In the genomic region with DNA sequence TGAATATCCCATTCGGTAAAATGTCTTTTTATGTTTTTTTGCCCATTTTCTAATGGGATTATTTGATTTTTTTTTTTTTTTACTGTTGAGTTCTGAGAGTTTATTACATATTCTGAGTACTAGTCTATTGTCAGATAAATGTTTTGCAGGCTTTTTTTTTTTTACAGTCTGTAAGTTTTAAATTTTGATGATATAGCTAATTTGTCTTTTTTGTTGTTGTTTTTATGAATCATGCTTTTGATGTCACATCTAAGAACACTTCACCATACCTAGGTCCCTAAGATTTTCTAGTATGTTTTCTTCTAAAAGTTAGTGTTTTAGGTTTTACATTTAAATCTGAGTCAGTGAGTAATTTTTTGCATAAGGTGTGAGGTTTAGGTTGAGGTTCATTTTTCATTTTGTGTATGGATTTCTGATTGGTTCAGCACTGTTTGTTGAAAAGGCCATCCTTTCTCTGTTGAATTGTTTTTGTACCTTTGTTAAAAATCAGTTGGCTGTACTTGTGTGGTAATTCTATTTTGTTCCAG, we compare ENCODE assay signal across 19 cellular contexts. TPM values are rescaled to one million over a fixed set of nuclear protein-coding genes. Genes with fewer than 3 reads are reported as not detected.
DNase-seq lines count a peak whose midpoint lies in the region; ATAC-seq, FAIRE-seq and TF ChIP-seq lines count a peak whose summit lies in the region.
"Had no signal": no experiment of that assay in that cellular context is flagged by ENCODE, and none has a peak within 500 bp of the region (broad histone marks: within the 10 kb centered on the region; RNA-seq: fewer than 3 reads in every experiment).

No MANE protein-coding gene starts in this region.

- H2BK20ac ChIP-seq in IMR-90 (ENCODE audit: low read depth, low read length): no peak overlapping the region
- H2BK20ac ChIP-seq in H1 (ENCODE audit: low read length): no peak overlapping the region

- no CpG with 5 or more reads among the region's 1 CpG for WGBS in IMR-90 (ENCODE audit: extremely low coverage in 2 of 2, insufficient read length in 1 of 2), 2 experiments
- WGBS in H1 (ENCODE audit: extremely low coverage in 1 of 2, insufficient coverage in 1 of 2, insufficient read length in 1 of 2, insufficient replicate concordance in 2 of 2, low coverage in 1 of 2, low lambda C conversion rate in 2 of 2, missing lambda C conversion rate in 1 of 2), 2 experiments: 67% methylated on average over 1 of the region's 1 CpG; no CpG with 5 or more reads in 1 of the 2 experiments
- 86 to 88% methylated on average over 1 of the region's 1 CpG for WGBS in testis, 2 donors

- H3K4ac ChIP-seq in IMR-90 (ENCODE audit: low read depth, low read length) (no peak overlapping the region), H1 (replicated peaks; ENCODE audit: insufficient read length, low read depth, low read length) (no peak overlapping the region)

- H3K56ac ChIP-seq in IMR-90 (ENCODE audit: extremely low read depth, insufficient read depth, low read length) (no peak overlapping the region), H1 (replicated peaks; ENCODE audit: insufficient read length, low read depth, low read length) (no peak overlapping the region)

- H3K4me3 ChIP-seq in IMR-90 (ENCODE audit: insufficient read depth, low read depth, low read length) (no peak overlapping the region), H1 (ENCODE audit: extremely low read depth in 1 of 4, insufficient read depth in 2 of 4, low read depth in 3 of 4, low read length in 4 of 4) (no peak overlapping the region; a peak in 1 of 8 replicates), testis (no peak overlapping the region)
- H3K4me3 ChIP-seq: Peyer's patch had no signal

- no peak overlapping the region for H3K27ac ChIP-seq in IMR-90 (ENCODE audit: insufficient read depth, low read length)
- no peak overlapping the region for H3K27ac ChIP-seq in H1 (ENCODE audit: low read depth, low read length)
- no peak overlapping the region for H3K27ac ChIP-seq in testis
- H3K27ac ChIP-seq: C4-2B, Peyer's patch had no signal

- peaks cover 2 to 5% of the 10 kb centered on the region in 2 donors for H3K9me3 Mint-ChIP-seq in activated T-cell treated with anti-CD3 and anti-CD28 coated beads, Interleukin-2, amount 50 U/mL, for 72 hours
- no peaks in the 10 kb centered on the region for H3K9me3 Mint-ChIP-seq in activated T-cell treated with anti-CD3 and anti-CD28 coated beads, Interleukin-2, amount 50 U/mL, for 4 hours
- no peaks in the 10 kb centered on the region for H3K9me3 Mint-ChIP-seq in stimulated activated effector memory CD8-positive, alpha-beta T cell treated with anti-CD3 and anti-CD28 coated beads, Interleukin-12 subunit alpha, Interleukin-12 subunit beta, amount 100 ng/mL, for 72 hours

- H3K36me3 ChIP-seq in IMR-90 (ENCODE audit: control insufficient read depth, insufficient read depth, low read length): no peaks in the 10 kb centered on the region
- H3K36me3 ChIP-seq in H1 (ENCODE audit: control insufficient read depth in 2 of 4, insufficient read depth in 4 of 4, low read length in 3 of 4): no peaks in the 10 kb centered on the region; a peak in 1 of 8 replicates
- no peaks in the 10 kb centered on the region for H3K36me3 ChIP-seq in testis (ENCODE audit: low read depth, missing control alignments)
- H3K36me3 ChIP-seq: Peyer's patch had no signal

- no peak overlapping the region for H2BK12ac ChIP-seq in H1 (ENCODE audit: low read depth, low read length)

- H3K9me3 ChIP-seq in IMR-90 (ENCODE audit: control insufficient read depth, insufficient read depth, low read length) (no peaks in the 10 kb centered on the region), H1 (ENCODE audit: insufficient read depth in 2 of 2, low read depth in 1 of 2, low read length in 1 of 2) (no peaks in the 10 kb centered on the region; a peak in 1 of 4 replicates), testis (no peaks in the 10 kb centered on the region)
- H3K9me3 ChIP-seq: Caco-2, Peyer's patch had no signal

- no peak for TF ChIP-seq RAD21 in IMR-90 (IDR thresholded peaks at IDR 0.05; ENCODE audit: low read length)
- no peak for TF ChIP-seq RAD21 in H1 (IDR thresholded peaks at IDR 0.05 in 1 of 2, conservative IDR thresholded peaks at IDR 0.05 in 1 of 2; ENCODE audit: low read depth in 2 of 2, low read length in 2 of 2)

- peak; percentile 60 for FAIRE-seq in H1 (lab: Jason Lieb, UNC)
- FAIRE-seq: A204.1, GM18507 had no signal

- CTCF ChIA-PET in IMR-90 (lab: Yijun Ruan, JAX) (no interaction called here), H1 (lab: Charles Lee; ENCODE audit: partially characterized antibody) (interaction anchor here (1.5 kb wide), 1 partner anchor 47 kb away, joined by 4 read pairs; no protein-coding TSS in a partner anchor)

- H2BK5ac ChIP-seq in IMR-90 (ENCODE audit: low read depth, low read length, poor library complexity, severe bottlenecking) (no peak overlapping the region), H1 (ENCODE audit: low read depth, low read length) (no peak overlapping the region)

- no peak for TF ChIP-seq EP300 in H1 (IDR thresholded peaks at IDR 0.05; ENCODE audit: borderline replicate concordance in 1 of 2, low read depth in 2 of 2, low read length in 2 of 2)

- TF ChIP-seq POLR2A in IMR-90 (IDR thresholded peaks at IDR 0.05; ENCODE audit: low read depth, low read length): no peak
- TF ChIP-seq POLR2A in H1 (IDR thresholded peaks at IDR 0.05; ENCODE audit: control extremely low read depth in 1 of 2, low read depth in 2 of 2, low read length in 2 of 2): no peak
- TF ChIP-seq POLR2A in testis (IDR thresholded peaks at IDR 0.05): no peak

- H4K5ac ChIP-seq in IMR-90 (ENCODE audit: low read depth, low read length): no peak overlapping the region
- H4K5ac ChIP-seq in H1 (ENCODE audit: insufficient read length, low read depth, low read length): no peak overlapping the region

- intact Hi-C loops in IMR-90 (cut with micrococcal nuclease): loop anchor here (5.0 kb wide), 1 partner anchor 38 kb away; no protein-coding TSS in a partner anchor
- intact Hi-C loops in testis (cut with DNase I; ENCODE audit: low total_unique reads): no loop called here

- peaks cover 52% of the 10 kb centered on the region for H3K4me1 Mint-ChIP-seq in activated T-cell treated with anti-CD3 and anti-CD28 coated beads, Interleukin-2, amount 50 U/mL, for 72 hours (ENCODE audit: low read depth)
- H3K4me1 Mint-ChIP-seq in activated T-cell treated with anti-CD3 and anti-CD28 coated beads, Interleukin-2, amount 50 U/mL, for 4 hours (ENCODE audit: low read depth): peaks cover 57% of the 10 kb centered on the region
- H3K4me1 Mint-ChIP-seq in stimulated activated effector memory CD8-positive, alpha-beta T cell treated with anti-CD3 and anti-CD28 coated beads, Interleukin-12 subunit alpha, Interleukin-12 subunit beta, amount 100 ng/mL, for 72 hours: peaks cover 57% of the 10 kb centered on the region

- peaks cover 2 to 6% of the 10 kb centered on the region in 2 donors for H3K36me3 Mint-ChIP-seq in activated T-cell treated with anti-CD3 and anti-CD28 coated beads, Interleukin-2, amount 50 U/mL, for 72 hours (ENCODE audit: insufficient read depth in 2 of 2)
- H3K36me3 Mint-ChIP-seq in activated T-cell treated with anti-CD3 and anti-CD28 coated beads, Interleukin-2, amount 50 U/mL, for 4 hours (ENCODE audit: insufficient read depth): peaks cover 9% of the 10 kb centered on the region
- H3K36me3 Mint-ChIP-seq in stimulated activated effector memory CD8-positive, alpha-beta T cell treated with anti-CD3 and anti-CD28 coated beads, Interleukin-12 subunit alpha, Interleukin-12 subunit beta, amount 100 ng/mL, for 72 hours: no peaks in the 10 kb centered on the region

- POLR2A ChIA-PET in IMR-90 (lab: Charles Lee; ENCODE audit: unreplicated experiment) (no interaction called here), H1 (lab: Charles Lee; ENCODE audit: partially characterized antibody) (no interaction called here)

- H4K20me1 ChIP-seq in IMR-90 (ENCODE audit: insufficient read depth, low read length): no peaks in the 10 kb centered on the region
- peaks cover 0 to 5% of the 10 kb centered on the region in 2 experiments for H4K20me1 ChIP-seq in H1 (replicated peaks in 1 of 2; ENCODE audit: control insufficient read depth in 1 of 2, insufficient read depth in 2 of 2, low read length in 2 of 2)

- H4K91ac ChIP-seq in IMR-90 (ENCODE audit: insufficient read depth, low read depth, low read length): no peak overlapping the region
- no peak overlapping the region for H4K91ac ChIP-seq in H1 (replicated peaks; ENCODE audit: insufficient read length, low read length)

- H3K27me3 ChIP-seq in IMR-90 (ENCODE audit: control insufficient read depth, insufficient read depth, low read length): no peaks in the 10 kb centered on the region
- H3K27me3 ChIP-seq in H1 (replicated peaks in 1 of 4; ENCODE audit: control insufficient read depth in 3 of 4, extremely low read depth in 1 of 4, insufficient read depth in 3 of 4, low read length in 3 of 4): no peaks in the 10 kb centered on the region
- no peaks in the 10 kb centered on the region for H3K27me3 ChIP-seq in testis
- H3K27me3 ChIP-seq: Peyer's patch had no signal

- no peak overlapping the region for H2AFZ ChIP-seq in IMR-90 (replicated peaks; ENCODE audit: low read length, poor library complexity)
- H2AFZ ChIP-seq in H1 (ENCODE audit: low read length): no peak overlapping the region

- H3K14ac ChIP-seq in IMR-90 (replicated peaks; ENCODE audit: low read depth, low read length) (no peak overlapping the region), H1 (ENCODE audit: insufficient read length) (no peak overlapping the region)

- H2BK120ac ChIP-seq in IMR-90 (ENCODE audit: low read depth, low read length) (no peak overlapping the region), H1 (replicated peaks; ENCODE audit: low read depth, low read length) (no peak overlapping the region)

- H3K79me1 ChIP-seq in IMR-90 (ENCODE audit: low read depth in 1 of 2, low read length in 2 of 2): no peaks in the 10 kb centered on the region; a peak in 1 of 4 replicates
- H3K79me1 ChIP-seq in H1 (ENCODE audit: low read depth, low read length): no peaks in the 10 kb centered on the region

- H4K8ac ChIP-seq in IMR-90 (ENCODE audit: low read depth in 2 of 2, low read length in 2 of 2) (no peak overlapping the region), H1 (ENCODE audit: extremely low read depth, insufficient read depth, low read length) (no peak overlapping the region)

- no TSS peak for BruUV-seq in IMR-90 (replicated peaks; lab: Mats Ljungman, UMichigan)

- peaks cover 24 to 100% of the 10 kb centered on the region in 2 experiments for H3K79me2 ChIP-seq in H1 (ENCODE audit: control insufficient read depth in 1 of 2, insufficient read depth in 2 of 2, low read length in 2 of 2)

- no peaks in the 10 kb centered on the region for H3K27me3 Mint-ChIP-seq in activated T-cell treated with anti-CD3 and anti-CD28 coated beads, Interleukin-2, amount 50 U/mL, for 72 hours (ENCODE audit: low read depth)
- H3K27me3 Mint-ChIP-seq in activated T-cell treated with anti-CD3 and anti-CD28 coated beads, Interleukin-2, amount 50 U/mL, for 4 hours (ENCODE audit: low read depth): no peaks in the 10 kb centered on the region

- in situ Hi-C loops in IMR-90 (cut with MboI; ENCODE audit: low sequenced_read_pairs): no loop called here

- peak in 1 of 2 donors; percentile 17 for ATAC-seq in activated T-cell treated with anti-CD3 and anti-CD28 coated beads, Interleukin-2, amount 50 U/mL, for 72 hours (replicated peaks in 1 of 2)
- no peak for ATAC-seq in activated T-cell treated with anti-CD3 and anti-CD28 coated beads, Interleukin-2, amount 50 U/mL, for 4 hours
- ATAC-seq in IMR-90 (ENCODE audit: low read depth) (no peak), HG03095 (IDR thresholded peaks at IDR 0.05; ENCODE audit: unreplicated experiment) (no peak)
- peak; percentile 39 for ATAC-seq in stimulated activated effector memory CD8-positive, alpha-beta T cell treated with anti-CD3 and anti-CD28 coated beads, Interleukin-12 subunit alpha, Interleukin-12 subunit beta, amount 100 ng/mL, for 72 hours

- no peak for TF ChIP-seq CTCF in IMR-90 (conservative IDR thresholded peaks at IDR 0.05; ENCODE audit: low read depth, low read length)
- no peak for TF ChIP-seq CTCF in H1 (IDR thresholded peaks at IDR 0.05; ENCODE audit: control extremely low read depth in 1 of 3, insufficient read depth in 1 of 3, low read depth in 1 of 3, low read length in 3 of 3)
- no peak for TF ChIP-seq CTCF in testis (IDR thresholded peaks at IDR 0.05)

- H3K9ac ChIP-seq in IMR-90 (ENCODE audit: low read depth, low read length) (no peak overlapping the region), H1 (replicated peaks in 1 of 4; ENCODE audit: extremely low read depth in 1 of 4, low read depth in 3 of 4, low read length in 3 of 4) (no peak overlapping the region)

- H3K9me1 ChIP-seq in IMR-90 (ENCODE audit: insufficient read depth, low read length): no peaks in the 10 kb centered on the region

- no peak overlapping the region for H3K4me2 ChIP-seq in IMR-90 (ENCODE audit: low read depth, low read length)
- no peak overlapping the region for H3K4me2 ChIP-seq in H1 (ENCODE audit: insufficient read depth in 1 of 2, low read depth in 2 of 2, low read length in 2 of 2)

- H3K18ac ChIP-seq in IMR-90 (ENCODE audit: low read depth, low read length): no peak overlapping the region
- H3K18ac ChIP-seq in H1 (ENCODE audit: extremely low read depth, low read length): no peak overlapping the region

- H2AK5ac ChIP-seq in IMR-90 (ENCODE audit: low read depth, low read length): no peak overlapping the region
- no peak overlapping the region for H2AK5ac ChIP-seq in H1 (ENCODE audit: low read depth, low read length)

- DNase-seq in activated T-cell treated with anti-CD3 and anti-CD28 coated beads, Interleukin-2, amount 50 U/mL, for 72 hours: no peak
- DNase-seq in activated T-cell treated with anti-CD3 and anti-CD28 coated beads, Interleukin-2, amount 50 U/mL, for 4 hours: no peak
- no peak for DNase-seq in IMR-90
- DNase-seq in H1 (ENCODE audit: low read depth in 1 of 2, low spot score in 2 of 2): no peak
- DNase-seq in stimulated activated effector memory CD8-positive, alpha-beta T cell treated with anti-CD3 and anti-CD28 coated beads, Interleukin-12 subunit alpha, Interleukin-12 subunit beta, amount 100 ng/mL, for 72 hours (ENCODE audit: low spot score in 2 of 2): no peak
- DNase-seq in testis: no peak
- no peak for DNase-seq in SIG-M5 treated with dmso at 0.1 percent for 504 hours (lab: John Stamatoyannopoulos, UW; ENCODE audit: unreplicated experiment)
- DNase-seq: Caco-2, NCI-H1105 treated with DMSO at 0.1 percent for 48 hours, NCI-H1930, NCI-H2171, NCI-H446 treated with DMSO at 0.1 percent for 48 hours, NCI-H82, Peyer's patch, Right ventricle myocardium superior had no signal

- H2BK15ac ChIP-seq in IMR-90 (ENCODE audit: low read depth, low read length) (no peak overlapping the region), H1 (ENCODE audit: low read length) (no peak overlapping the region)

- H2AK9ac ChIP-seq in IMR-90 (replicated peaks; ENCODE audit: low read depth, low read length, poor library complexity): no peak overlapping the region

- no peaks in the 10 kb centered on the region for H3K23me2 ChIP-seq in H1 (ENCODE audit: low read depth, low read length)

- H3K4me3 Mint-ChIP-seq in activated T-cell treated with anti-CD3 and anti-CD28 coated beads, Interleukin-2, amount 50 U/mL, for 72 hours: no peak overlapping the region
- no peak overlapping the region for H3K4me3 Mint-ChIP-seq in activated T-cell treated with anti-CD3 and anti-CD28 coated beads, Interleukin-2, amount 50 U/mL, for 4 hours
- H3K4me3 Mint-ChIP-seq in stimulated activated effector memory CD8-positive, alpha-beta T cell treated with anti-CD3 and anti-CD28 coated beads, Interleukin-12 subunit alpha, Interleukin-12 subunit beta, amount 100 ng/mL, for 72 hours: no peak overlapping the region

- dilution Hi-C loops in IMR-90 (cut with HindIII; ENCODE audit: low sequenced_read_pairs, unreplicated experiment): no loop called here

- peak overlapping the region; percentile 71 for H3K27ac Mint-ChIP-seq in activated T-cell treated with anti-CD3 and anti-CD28 coated beads, Interleukin-2, amount 50 U/mL, for 72 hours
- no peak overlapping the region for H3K27ac Mint-ChIP-seq in stimulated activated effector memory CD8-positive, alpha-beta T cell treated with anti-CD3 and anti-CD28 coated beads, Interleukin-12 subunit alpha, Interleukin-12 subunit beta, amount 100 ng/mL, for 72 hours

- H3K4me1 ChIP-seq in IMR-90 (ENCODE audit: control insufficient read depth, insufficient read depth, low read length) (no peaks in the 10 kb centered on the region), H1 (replicated peaks in 1 of 4; ENCODE audit: control insufficient read depth in 3 of 4, insufficient read depth in 4 of 4, low read length in 3 of 4) (peaks cover 4 to 21% (median 9%) of the 10 kb centered on the region in 4 experiments), testis (no peaks in the 10 kb centered on the region)
- H3K4me1 ChIP-seq: Caco-2, Peyer's patch had no signal

- H3K23ac ChIP-seq in IMR-90 (ENCODE audit: low read depth, low read length) (no peak overlapping the region), H1 (ENCODE audit: insufficient read length) (no peak overlapping the region)

RNA-seq across cellular contexts. Expression of a gene that starts 40.7 kb away (rescaled TPM):
- 10 to 100 TPM; 38.0 to 46.5 TPM for total RNA-seq in activated T-cell treated with anti-CD3 and anti-CD28 coated beads, Interleukin-2, amount 50 U/mL, for 72 hours
- total RNA-seq in activated T-cell treated with anti-CD3 and anti-CD28 coated beads, Interleukin-2, amount 50 U/mL, for 4 hours: 10 to 100 TPM; 19.3 to 20.4 (median 19.3) TPM
- total RNA-seq in IMR-90 (2012; rRNA removed) (13.6 and 19.2 TPM in 2 replicates), testis (10 to 100 TPM; 58.5 to 80.5 TPM)
- polyA plus RNA-seq in IMR-90 (2012; rRNA removed) (2.9 and 4.0 TPM in 2 replicates), H1 (2011; rRNA removed) (16.4 and 28.5 TPM in 2 replicates), testis (ENCODE audit: insufficient read depth, low read depth, low replicate concordance) (19.7 TPM)
- polyA plus RNA-seq in IMR-90 (2012; cell fraction: cytosol; rRNA removed): 1.4 and 1.5 TPM in 2 replicates
- 2.3 and 13.7 TPM in 2 replicates for polyA plus RNA-seq in IMR-90 (2012; cell fraction: nucleus; rRNA removed; ENCODE audit: low replicate concordance)
- total RNA-seq in H1 (2021; fragmentation: NEBNext Ultra II Directional; extraction: Animal tissue kit (Norgen Biotek cat#: 25700)): 105 and 107 TPM in 2 replicates
- 32.1 TPM for polyA plus RNA-seq in H1 (2011; cell fraction: cytosol; rRNA removed)
- polyA plus RNA-seq in H1 (2011; cell fraction: nucleus; rRNA removed): 93.7 TPM
- 48.9 to 57.1 TPM (median 53.5 TPM) in 4 replicates for polyA plus RNA-seq in H1 (2012, experiment 1 of 2)
- polyA plus RNA-seq in H1 (2012, experiment 2 of 2): 2.2 TPM
- 20.1 TPM for polyA plus RNA-seq in H1 (2013, experiment 1 of 2)
- 18.9 TPM for polyA plus RNA-seq in H1 (2013, experiment 2 of 2)
- 347 and 550 TPM in 2 replicates for polyA minus RNA-seq in H1 (2011; rRNA and poly(A)+ RNA removed)
- polyA minus RNA-seq in H1 (2011; cell fraction: cytosol; rRNA and poly(A)+ RNA removed): 95.0 TPM
- 690 TPM for polyA minus RNA-seq in H1 (2011; cell fraction: nucleus; rRNA and poly(A)+ RNA removed)
